16 cellular contexts compared by ENCODE assay signal in genomic region chr9:18472915-18473314, GRCh38. TPM values are rescaled to one million over a fixed set of nuclear protein-coding genes. Genes with fewer than 3 reads are reported as not detected.
DNase-seq lines count a peak whose midpoint lies in the region; ATAC-seq and TF ChIP-seq lines count a peak whose summit lies in the region.
"Had no signal": no experiment of that assay in that cellular context is flagged by ENCODE, and none has a peak within 500 bp of the region (broad histone marks: within the 10 kb centered on the region; RNA-seq: fewer than 3 reads in every experiment).

No MANE protein-coding gene starts in this region.

- peak; percentile 34 for ATAC-seq in left colon
- ATAC-seq: activated CD8-positive, alpha-beta T cell treated with anti-CD3 and anti-CD28 coated beads for 36 hours; K562; PC-3 had no signal

- no peak for TF ChIP-seq POLR2A in testis (IDR thresholded peaks at IDR 0.05)

- intact Hi-C loops in left colon (cut with DNase I, micrococcal nuclease) (no loop called here), testis (cut with DNase I; ENCODE audit: low total_unique reads) (no loop called here)
- intact Hi-C loops in activated CD4-positive, alpha-beta T cell treated with anti-CD3 and anti-CD28 coated beads, Interleukin-2, amount 10 ng/mL, durations not matched to agents 24 days and 14 days (cut with micrococcal nuclease): no loop called here

- no peaks in the 10 kb centered on the region for H3K36me3 Mint-ChIP-seq in activated CD4-positive, alpha-beta T cell treated with anti-CD3 and anti-CD28 coated beads, Interleukin-2, amount 10 ng/mL, durations not matched to agents 24 days and 14 days (ENCODE audit: low read depth)

- peaks cover 18% of the 10 kb centered on the region for H3K27me3 Mint-ChIP-seq in activated CD4-positive, alpha-beta T cell treated with anti-CD3 and anti-CD28 coated beads, Interleukin-2, amount 10 ng/mL, durations not matched to agents 24 days and 14 days

- WGBS in testis, 2 donors: 18 to 22% methylated on average over 5 of the region's 5 CpGs

- H3K27ac ChIP-seq in testis: no peak overlapping the region

- H3K9me3 ChIP-seq in testis: no peaks in the 10 kb centered on the region

- no peaks in the 10 kb centered on the region for H3K36me3 ChIP-seq in testis (ENCODE audit: low read depth, missing control alignments)

- no peak overlapping the region for H3K4me3 Mint-ChIP-seq in activated CD4-positive, alpha-beta T cell treated with anti-CD3 and anti-CD28 coated beads, Interleukin-2, amount 10 ng/mL, durations not matched to agents 24 days and 14 days
- H3K4me3 Mint-ChIP-seq: activated CD8-positive, alpha-beta T cell treated with anti-CD3 and anti-CD28 coated beads for 36 hours had no signal

- H3K9me3 Mint-ChIP-seq in activated CD4-positive, alpha-beta T cell treated with anti-CD3 and anti-CD28 coated beads, Interleukin-2, amount 10 ng/mL, durations not matched to agents 24 days and 14 days: no peaks in the 10 kb centered on the region
- H3K9me3 Mint-ChIP-seq: activated CD8-positive, alpha-beta T cell treated with anti-CD3 and anti-CD28 coated beads for 36 hours had no signal

- peak; percentile 32 for DNase-seq in NCI-H345 (lab: John Stamatoyannopoulos, UW)
- no peak for DNase-seq in NCI-H345 treated with DMSO at 0.1 percent for 48 hours (lab: John Stamatoyannopoulos, UW; ENCODE audit: unreplicated experiment)
- DNase-seq in cardiac fibroblast (ENCODE audit: low read depth in 2 of 2): peak in 1 of 2 donors; percentile 79
- DNase-seq in left colon: no peak
- peak; percentile 62 for DNase-seq in testis
- DNase-seq in activated CD4-positive, alpha-beta T cell treated with anti-CD3 and anti-CD28 coated beads, Interleukin-2, amount 10 ng/mL, durations not matched to agents 24 days and 14 days: no peak
- no peak for DNase-seq in GOT3 (lab: John Stamatoyannopoulos, UW)
- DNase-seq in NCI-H1105 treated with DMSO at 0.1 percent for 48 hours (lab: John Stamatoyannopoulos, UW): no peak
- DNase-seq: activated CD8-positive, alpha-beta T cell treated with anti-CD3 and anti-CD28 coated beads for 36 hours; activated naive CD4-positive, alpha-beta T cell treated with anti-CD3 and anti-CD28 coated beads, Interleukin-2, amount 50 U/mL, for 16 hours; cortex of kidney; mucosa of descending colon; PC-3; trophoblast cell had no signal

- H3K27ac Mint-ChIP-seq in activated CD4-positive, alpha-beta T cell treated with anti-CD3 and anti-CD28 coated beads, Interleukin-2, amount 10 ng/mL, durations not matched to agents 24 days and 14 days: no peak overlapping the region
- H3K27ac Mint-ChIP-seq: activated CD8-positive, alpha-beta T cell treated with anti-CD3 and anti-CD28 coated beads for 36 hours had no signal

- H3K4me3 ChIP-seq in cardiac fibroblast (replicated peaks in 1 of 2; ENCODE audit: low read depth in 2 of 2, low read length in 2 of 2) (peak overlapping the region; percentile 12 to 21), testis (no peak overlapping the region)
- H3K4me3 ChIP-seq: K562, mucosa of descending colon had no signal

- TF ChIP-seq CTCF in cardiac fibroblast (IDR thresholded peaks at IDR 0.05; ENCODE audit: low read depth, low read length): no peak
- TF ChIP-seq CTCF in testis (IDR thresholded peaks at IDR 0.05): no peak

- H3K27me3 ChIP-seq in testis: no peaks in the 10 kb centered on the region

- peaks cover 21% of the 10 kb centered on the region for H3K4me1 ChIP-seq in testis

- H3K4me1 Mint-ChIP-seq in activated CD4-positive, alpha-beta T cell treated with anti-CD3 and anti-CD28 coated beads, Interleukin-2, amount 10 ng/mL, durations not matched to agents 24 days and 14 days: no peaks in the 10 kb centered on the region

RNA-seq across cellular contexts. Expression of gene ADAMTSL1, which starts 1.0 kb away (rescaled TPM):
- total RNA-seq in left colon (10 to 100 TPM; 13.5 to 18.9 TPM), testis (10 to 100 TPM in 1 of 2 donors, 1 to 10 TPM in 1; 6.7 to 12.3 TPM)
- 4.7 TPM for polyA plus RNA-seq in testis (ENCODE audit: insufficient read depth, low read depth, low replicate concordance)
- total RNA-seq in activated CD4-positive, alpha-beta T cell treated with anti-CD3 and anti-CD28 coated beads, Interleukin-2, amount 10 ng/mL, durations not matched to agents 24 days and 14 days: not detected in 2 replicates
- total RNA-seq: activated CD8-positive, alpha-beta T cell treated with anti-CD3 and anti-CD28 coated beads for 36 hours; K562; T-helper 2 cell treated with Interferon-gamma antibody and Interleukin-4, amounts not matched to agents 100 ng/mL and 5 ng/mL, for 36 hours had no signal

Comparison
In these comparisons a context has a peak if more than half of its experiments do, and no peak if none do; other contexts are left out.
1. DNase-seq: peak in NCI-H345 (single experiment) and testis (single experiment); none in NCI-H345 treated with DMSO at 0.1 percent for 48 hours (single experiment), left colon (0 of 2), activated CD4-positive, alpha-beta T cell treated with anti-CD3 and anti-CD28 coated beads, Interleukin-2, amount 10 ng/mL, durations not matched to agents 24 days and 14 days (single experiment), GOT3 (single experiment) and NCI-H1105 treated with DMSO at 0.1 percent for 48 hours (single experiment).
2. H3K4me3 ChIP-seq: peak in cardiac fibroblast (2 of 2); none in testis (0 of 2).